15 cellular contexts compared by ENCODE assay signal in genomic region chr5:133930824-133931111, GRCh38. TPM values are rescaled to one million over a fixed set of nuclear protein-coding genes. Genes with fewer than 3 reads are reported as not detected.
A peak's percentile ranks its signal among the peaks of the same experiment; 100 is the strongest.
DNase-seq lines count a peak whose midpoint lies in the region; ATAC-seq and TF ChIP-seq lines count a peak whose summit lies in the region.
"Had no signal": no experiment of that assay in that cellular context is flagged by ENCODE, and none has a peak within 500 bp of the region (broad histone marks: within the 10 kb centered on the region; RNA-seq: fewer than 3 reads in every experiment).

No MANE protein-coding gene starts in this region.

- H3K4me1 ChIP-seq in spleen (peaks cover 8 to 76% (median 63%) of the 10 kb centered on the region in 6 donors), esophagus squamous epithelium (peaks cover 0 to 3% (median 0%) of the 10 kb centered on the region in 3 donors)
- H3K4me1 ChIP-seq: prostate gland had no signal

- no peaks in the 10 kb centered on the region for H3K36me3 ChIP-seq in spleen
- H3K36me3 ChIP-seq in esophagus squamous epithelium, result no peaks in the 10 kb centered on the region
- H3K36me3 ChIP-seq: prostate gland had no signal

- H3K9me3 ChIP-seq in spleen (no peaks in the 10 kb centered on the region), esophagus squamous epithelium (no peaks in the 10 kb centered on the region)
- H3K9me3 ChIP-seq: prostate gland had no signal

- peak overlapping the region in 6 of 8 donors; percentile 30 to 88 (median 60) for H3K27ac ChIP-seq in spleen
- H3K27ac ChIP-seq in esophagus squamous epithelium, result no peak overlapping the region
- H3K27ac ChIP-seq: HL-60, prostate gland had no signal

- H3K4me1 Mint-ChIP-seq in activated CD4-positive, alpha-beta T cell treated with anti-CD3 and anti-CD28 coated beads, Interleukin-2, amount 10 ng/mL, durations not matched to agents 24 days and 14 days, result peaks cover 54% of the 10 kb centered on the region
- peaks cover 11% of the 10 kb centered on the region for H3K4me1 Mint-ChIP-seq in activated naive CD8-positive, alpha-beta T cell treated with anti-CD3 and anti-CD28 coated beads, Interleukin-2, amount 10 ng/mL, durations not matched to agents 7 days and 5 days

- intact Hi-C loops in activated CD4-positive, alpha-beta T cell treated with anti-CD3 and anti-CD28 coated beads, Interleukin-2, amount 10 ng/mL, durations not matched to agents 24 days and 14 days (cut with micrococcal nuclease), result loop anchor here (1.0 kb wide), 3 partner anchors 11 to 56 kb away; no protein-coding TSS in a partner anchor
- intact Hi-C loops in spleen (cut with DNase I; ENCODE audit: low total_unique reads), result no loop called here
- intact Hi-C loops in esophagus squamous epithelium (cut with DNase I), result no loop called here

- POLR2A ChIA-PET in activated naive CD8-positive, alpha-beta T cell treated with anti-CD3 and anti-CD28 coated beads, Interleukin-2, amount 10 ng/mL, durations not matched to agents 7 days and 5 days (lab: Charles Lee), result interaction anchor here (1.4 kb wide), 1 partner anchor 16 kb away, joined by 6 read pairs; no protein-coding TSS in a partner anchor

- ATAC-seq in activated naive CD8-positive, alpha-beta T cell treated with anti-CD3 and anti-CD28 coated beads, Interleukin-2, amount 10 ng/mL, durations not matched to agents 7 days and 5 days (ENCODE audit: low read depth), result no peak
- no peak for ATAC-seq in HG02938 (IDR thresholded peaks at IDR 0.05; ENCODE audit: unreplicated experiment)

- in situ Hi-C loops in KBM-7 (cut with MboI; ENCODE audit: low pct_unique_long_range_greater_than_20kb, low sequenced_read_pairs), result no loop called here

- H3K9me3 Mint-ChIP-seq in activated CD4-positive, alpha-beta T cell treated with anti-CD3 and anti-CD28 coated beads, Interleukin-2, amount 10 ng/mL, durations not matched to agents 24 days and 14 days, result no peaks in the 10 kb centered on the region
- H3K9me3 Mint-ChIP-seq in activated naive CD8-positive, alpha-beta T cell treated with anti-CD3 and anti-CD28 coated beads, Interleukin-2, amount 10 ng/mL, durations not matched to agents 7 days and 5 days, result no peaks in the 10 kb centered on the region

- 15 to 29% (median 22%) methylated on average over 3 of the region's 3 CpGs for WGBS in spleen, 5 donors
- WGBS in esophagus squamous epithelium, 2 donors, result 39 to 59% methylated on average over 3 of the region's 3 CpGs

- peak overlapping the region in 2 of 8 donors; percentile 24 to 42 for H3K4me3 ChIP-seq in spleen
- H3K4me3 ChIP-seq in esophagus squamous epithelium, result no peak overlapping the region
- H3K4me3 ChIP-seq: prostate gland had no signal

- peak overlapping the region; percentile 74 for H3K4me3 Mint-ChIP-seq in activated CD4-positive, alpha-beta T cell treated with anti-CD3 and anti-CD28 coated beads, Interleukin-2, amount 10 ng/mL, durations not matched to agents 24 days and 14 days
- H3K4me3 Mint-ChIP-seq in activated naive CD8-positive, alpha-beta T cell treated with anti-CD3 and anti-CD28 coated beads, Interleukin-2, amount 10 ng/mL, durations not matched to agents 7 days and 5 days, result peak overlapping the region; percentile 79

- TF ChIP-seq POLR2A in spleen (IDR thresholded peaks at IDR 0.05) (no peak), esophagus squamous epithelium (IDR thresholded peaks at IDR 0.05) (no peak)

- H3K36me3 Mint-ChIP-seq in activated CD4-positive, alpha-beta T cell treated with anti-CD3 and anti-CD28 coated beads, Interleukin-2, amount 10 ng/mL, durations not matched to agents 24 days and 14 days (ENCODE audit: low read depth), result no peaks in the 10 kb centered on the region
- no peaks in the 10 kb centered on the region for H3K36me3 Mint-ChIP-seq in activated naive CD8-positive, alpha-beta T cell treated with anti-CD3 and anti-CD28 coated beads, Interleukin-2, amount 10 ng/mL, durations not matched to agents 7 days and 5 days

- H3K27me3 ChIP-seq in spleen (replicated peaks in 1 of 7) (no peaks in the 10 kb centered on the region), esophagus squamous epithelium (no peaks in the 10 kb centered on the region)

- TF ChIP-seq CTCF in spleen (IDR thresholded peaks at IDR 0.05 in 8 of 11, conservative IDR thresholded peaks at IDR 0.05 in 3 of 11) (no peak), esophagus squamous epithelium (IDR thresholded peaks at IDR 0.05) (no peak)

- no peaks in the 10 kb centered on the region for H3K27me3 Mint-ChIP-seq in activated CD4-positive, alpha-beta T cell treated with anti-CD3 and anti-CD28 coated beads, Interleukin-2, amount 10 ng/mL, durations not matched to agents 24 days and 14 days
- no peaks in the 10 kb centered on the region for H3K27me3 Mint-ChIP-seq in activated naive CD8-positive, alpha-beta T cell treated with anti-CD3 and anti-CD28 coated beads, Interleukin-2, amount 10 ng/mL, durations not matched to agents 7 days and 5 days

- no peak for DNase-seq in activated CD4-positive, alpha-beta T cell treated with anti-CD3 and anti-CD28 coated beads, Interleukin-2, amount 10 ng/mL, durations not matched to agents 24 days and 14 days
- DNase-seq in activated CD4-positive, alpha-beta T cell treated with anti-CD3 and anti-CD28 coated beads, Interleukin-2, amount 50 U/mL, for 48 hours, result no peak
- DNase-seq in KBM-7 (peak; percentile 50), spleen (no peak), HK-2 (ENCODE audit: unreplicated experiment) (no peak), esophagus squamous epithelium (lab: John Stamatoyannopoulos, UW) (no peak)
- DNase-seq in activated naive CD8-positive, alpha-beta T cell treated with anti-CD3 and anti-CD28 coated beads, Interleukin-2, amount 10 ng/mL, durations not matched to agents 7 days and 5 days, result no peak
- DNase-seq: GF-D8, Kasumi-1, left cardiac atrium, NCI-H146, SHP77 treated with DMSO at 0.1 percent for 48 hours had no signal

- H3K27ac Mint-ChIP-seq in activated CD4-positive, alpha-beta T cell treated with anti-CD3 and anti-CD28 coated beads, Interleukin-2, amount 10 ng/mL, durations not matched to agents 24 days and 14 days, result peak overlapping the region; percentile 98
- peak overlapping the region; percentile 93 for H3K27ac Mint-ChIP-seq in activated naive CD8-positive, alpha-beta T cell treated with anti-CD3 and anti-CD28 coated beads, Interleukin-2, amount 10 ng/mL, durations not matched to agents 7 days and 5 days

RNA-seq across cellular contexts. Expression of gene C5orf15, which starts 37.7 kb away (rescaled TPM):
- total RNA-seq in activated CD4-positive, alpha-beta T cell treated with anti-CD3 and anti-CD28 coated beads, Interleukin-2, amount 10 ng/mL, durations not matched to agents 24 days and 14 days, result 41.4 and 45.0 TPM in 2 replicates
- total RNA-seq in activated naive CD8-positive, alpha-beta T cell treated with anti-CD3 and anti-CD28 coated beads, Interleukin-2, amount 10 ng/mL, durations not matched to agents 7 days and 5 days, result 10 to 100 TPM; 19.1 to 24.8 TPM
- 10 to 100 TPM; 25.4 to 49.6 (median 28.6) TPM for total RNA-seq in spleen
- 10 to 100 TPM; 28.1 to 28.8 (median 28.4) TPM for polyA plus RNA-seq in spleen
- 10 to 100 TPM; 16.5 to 38.0 (median 22.0) TPM for total RNA-seq in esophagus squamous epithelium

Comparison
In these comparisons a context has a peak if more than half of its experiments do, and no peak if none do; other contexts are left out.
1. H3K27ac ChIP-seq: peak in spleen (6 of 8); none in esophagus squamous epithelium (0 of 4).